ENCODE assay signal across 10 cellular contexts in genomic region chr19:13024958-13025653, GRCh38. TPM values are rescaled to one million over a fixed set of nuclear protein-coding genes. Genes with fewer than 3 reads are reported as not detected.
A peak's percentile ranks its signal among the peaks of the same experiment; 100 is the strongest.
DNase-seq lines count a peak whose midpoint lies in the region; ATAC-seq and TF ChIP-seq lines count a peak whose summit lies in the region.
"Had no signal": no experiment of that assay in that cellular context is flagged by ENCODE, and none has a peak within 500 bp of the region (broad histone marks: within the 10 kb centered on the region; RNA-seq: fewer than 3 reads in every experiment).

No MANE protein-coding gene starts in this region.

- ATAC-seq in Panc1 = peak; percentile 15; the same call in 1 of the 2 replicates
- ATAC-seq in gastrocnemius medialis = no peak
- no peak for ATAC-seq in HG03045 (IDR thresholded peaks at IDR 0.05; ENCODE audit: unreplicated experiment)

- no peaks in the 10 kb centered on the region for H3K27me3 ChIP-seq in Panc1 (ENCODE audit: control insufficient read depth, insufficient read depth, low read length)
- H3K27me3 ChIP-seq in gastrocnemius medialis = no peaks in the 10 kb centered on the region

- no peak for TF ChIP-seq CTCF in Panc1 (IDR thresholded peaks at IDR 0.05)
- TF ChIP-seq CTCF in fibroblast of pulmonary artery (IDR thresholded peaks at IDR 0.05; ENCODE audit: low read length, missing control alignments) = no peak
- no peak for TF ChIP-seq CTCF in gastrocnemius medialis (IDR thresholded peaks at IDR 0.05 in 4 of 5, conservative IDR thresholded peaks at IDR 0.05 in 1 of 5)

- BruUV-seq in Panc1 (replicated peaks; lab: Mats Ljungman, UMichigan) = no TSS peak

- H3K4me1 ChIP-seq in Panc1 (ENCODE audit: control insufficient read depth, insufficient read depth, low read length) (peaks cover 47% of the 10 kb centered on the region), gastrocnemius medialis (peaks cover 80 to 93% of the 10 kb centered on the region in 2 donors)

- CTCF ChIA-PET in Panc1 (lab: Charles Lee) = interaction anchor here (0.6 kb wide), 1 partner anchor 66 kb away, joined by 7 read pairs; no protein-coding TSS in a partner anchor

- no peaks in the 10 kb centered on the region for H3K9me3 ChIP-seq in Panc1 (ENCODE audit: control insufficient read depth, insufficient read depth, low read depth, low read length)
- H3K9me3 ChIP-seq in gastrocnemius medialis = no peaks in the 10 kb centered on the region

- TF ChIP-seq POLR2A in gastrocnemius medialis (IDR thresholded peaks at IDR 0.05) = no peak

- H3K27ac ChIP-seq in Panc1 (ENCODE audit: low read length) = peak overlapping the region; percentile 99
- H3K27ac ChIP-seq in gastrocnemius medialis = peak overlapping the region; percentile 97 to 100 (median 99)

- DNase-seq in COLO668 (lab: John Stamatoyannopoulos, UW; ENCODE audit: unreplicated experiment) = peak; percentile 14
- no peak for DNase-seq in Panc1 (ENCODE audit: low read depth, low spot score)
- no peak for DNase-seq in fibroblast of pulmonary artery (ENCODE audit: low read depth)
- DNase-seq in gastrocnemius medialis = peak in 1 of 2 donors; percentile 53
- DNase-seq in KG1 (lab: John Stamatoyannopoulos, UW) = no peak
- no peak for DNase-seq in HPDE6-E6E7 (ENCODE audit: extremely low spot score)
- no peak for DNase-seq in stimulated activated naive CD4-positive, alpha-beta T cell (lab: John Stamatoyannopoulos, UW)
- DNase-seq: NK-92 treated with Interleukin-12 subunit alpha and Interleukin-12 subunit beta, amount 100 ng/mL, for 24 hours had no signal

- intact Hi-C loops in Panc1 (cut with micrococcal nuclease; ENCODE audit: unreplicated experiment) (loop anchor here (5.0 kb wide), 1 partner anchor 32 kb away; no protein-coding TSS in a partner anchor), gastrocnemius medialis (cut with DNase I; ENCODE audit: low total_unique reads) (loop anchor here (5.0 kb wide), 2 partner anchors 37 to 1038 kb away; no protein-coding TSS in a partner anchor)

- in situ Hi-C loops in Panc1 (cut with HindIII; ENCODE audit: low pct_unique_long_range_greater_than_20kb, low sequenced_read_pairs) = no loop called here
- in situ Hi-C loops in gastrocnemius medialis (cut with MboI; ENCODE audit: low sequenced_read_pairs in 4 of 4) = no loop called here

- H3K4me3 ChIP-seq in Panc1 (ENCODE audit: low read depth in 2 of 2, low read length in 2 of 2) (peak overlapping the region; percentile 53 to 81), fibroblast of pulmonary artery (replicated peaks; ENCODE audit: low read depth, low read length) (peak overlapping the region; percentile 51), gastrocnemius medialis (peak overlapping the region; percentile 43 to 55 (median 51))

- POLR2A ChIA-PET in Panc1 (lab: Charles Lee) = no interaction called here

- H3K36me3 ChIP-seq in Panc1 (ENCODE audit: control insufficient read depth, insufficient read depth, low read length) (no peaks in the 10 kb centered on the region), gastrocnemius medialis (no peaks in the 10 kb centered on the region)

RNA-seq across cellular contexts. Expression of gene NFIX, which starts 29.8 kb away (rescaled TPM):
- total RNA-seq in Panc1 (2021; ENCODE audit: unreplicated experiment) (144 TPM), gastrocnemius medialis (100 to 1,000 TPM in 2 of 4 donors, 10 to 100 TPM in 2; 31.9 to 128 (median 105) TPM)
- 107 TPM for polyA plus RNA-seq in Panc1 (2012; ENCODE audit: insufficient read length)

RNA-seq across cellular contexts. Expression of gene DAND5, which starts 55.7 kb away (rescaled TPM):
- total RNA-seq in Panc1 (2021; ENCODE audit: unreplicated experiment) (0.54 TPM), gastrocnemius medialis (not detected)
- 1.5 TPM for polyA plus RNA-seq in Panc1 (2012; ENCODE audit: insufficient read length)
- polyA plus RNA-seq: liver had no signal
